In genomic region chr11:101129203-101129943, GRCh38 we compare ENCODE assay signal across 10 cellular contexts. TPM values are rescaled to one million over a fixed set of nuclear protein-coding genes. Genes with fewer than 3 reads are reported as not detected.
DNase-seq lines count a peak whose midpoint lies in the region; ATAC-seq and TF ChIP-seq lines count a peak whose summit lies in the region.
"Had no signal": no experiment of that assay in that cellular context is flagged by ENCODE, and none has a peak within 500 bp of the region (broad histone marks: within the 10 kb centered on the region; RNA-seq: fewer than 3 reads in every experiment).

Gene PGR (minus strand): TSS chr11:101129813. CDS start chr11:101129070, 743 bp downstream.

- H3K27ac Mint-ChIP-seq in progenitor cell of endocrine pancreas (no peak within 1 kb of the TSS), natural killer cell (no peak within 1 kb of the TSS)

- H3K4me1 Mint-ChIP-seq in progenitor cell of endocrine pancreas (ENCODE audit: low read depth), result peaks cover 6% of the 10 kb centered on the region
- H3K4me1 Mint-ChIP-seq in natural killer cell, result no peaks in the 10 kb centered on the region

- H3K36me3 Mint-ChIP-seq in progenitor cell of endocrine pancreas (ENCODE audit: insufficient read depth) (no peaks in the 10 kb centered on the region), natural killer cell (no peaks in the 10 kb centered on the region)

- H3K27ac ChIP-seq in RWPE1, result no peak within 1 kb of the TSS

- intact Hi-C loops in left ventricle myocardium superior (cut with micrococcal nuclease), result loop anchor here (10.0 kb wide), 1 partner anchor 95 kb away; no protein-coding TSS in a partner anchor
- intact Hi-C loops in natural killer cell (cut with micrococcal nuclease), result no loop called here

- CTCF ChIA-PET in RWPE1 (lab: Yijun Ruan, JAX), result interaction anchor here (0.5 kb wide), 1 partner anchor 149 kb away, joined by 6 read pairs; no protein-coding TSS in a partner anchor

- H3K4me3 Mint-ChIP-seq in progenitor cell of endocrine pancreas (ENCODE audit: low read depth), result peak within 1 kb of the TSS; percentile 46
- H3K4me3 Mint-ChIP-seq in natural killer cell, result no peak within 1 kb of the TSS

- H3K9me3 Mint-ChIP-seq in progenitor cell of endocrine pancreas (ENCODE audit: low read depth) (no peaks in the 10 kb centered on the region), natural killer cell (peaks cover 0 to 2% of the 10 kb centered on the region in 2 donors)

- peaks cover 82% of the 10 kb centered on the region for H3K27me3 Mint-ChIP-seq in progenitor cell of endocrine pancreas
- peaks cover 18 to 39% of the 10 kb centered on the region in 2 donors for H3K27me3 Mint-ChIP-seq in natural killer cell (ENCODE audit: low read depth in 2 of 2)

- peak; percentile 68 for ATAC-seq in left ventricle myocardium superior
- ATAC-seq in GM18858 (IDR thresholded peaks at IDR 0.05; ENCODE audit: unreplicated experiment), result no peak
- ATAC-seq in natural killer cell, result no peak

- POLR2A ChIA-PET in RWPE1 (lab: Yijun Ruan, JAX; ENCODE audit: low non-redundant PET), result no interaction called here

- TF ChIP-seq CTCF in RWPE1 (conservative IDR thresholded peaks at IDR 0.05; ENCODE audit: low read depth) (no peak), progenitor cell of endocrine pancreas (IDR thresholded peaks at IDR 0.05; ENCODE audit: unreplicated experiment) (no peak), natural killer cell (IDR thresholded peaks at IDR 0.05) (no peak)

- DNase-seq in DMS53 treated with DMSO at 0.1 percent for 48 hours (lab: John Stamatoyannopoulos, UW; ENCODE audit: unreplicated experiment) (peak; percentile 52), RWPE1 (ENCODE audit: low spot score) (peak; percentile 12), left ventricle myocardium superior (peak; percentile 71), progenitor cell of endocrine pancreas (ENCODE audit: low spot score, unreplicated experiment) (peak; percentile 8), MV-4-11 (lab: John Stamatoyannopoulos, UW) (no peak), natural killer cell (no peak), T-helper 9 cell (no peak)
- DNase-seq: activated T-cell treated with anti-CD3 and anti-CD28 coated beads for 4 hours, NCI-H446 had no signal

RNA-seq across cellular contexts. Expression of gene PGR, which starts in this region (rescaled TPM):
- 8.2 TPM for total RNA-seq in left ventricle myocardium superior
- total RNA-seq in progenitor cell of endocrine pancreas, result not detected in 2 replicates
- not detected for total RNA-seq in natural killer cell

Comparison
In these comparisons a context has a peak if more than half of its experiments do, and no peak if none do; other contexts are left out.
1. Peak in DNase-seq in progenitor cell of endocrine pancreas; RNA of the gene not detected or under 1 TPM.
2. DNase-seq: peak in DMS53 treated with DMSO at 0.1 percent for 48 hours (single experiment), RWPE1 (single experiment) and left ventricle myocardium superior (single experiment); none in MV-4-11 (single experiment), natural killer cell (single experiment) and T-helper 9 cell (single experiment).